8 cellular contexts compared by ENCODE assay signal in genomic region chr17:2137342-2138098, GRCh38.
DNase-seq lines count a peak whose midpoint lies in the region; ATAC-seq and TF ChIP-seq lines count a peak whose summit lies in the region.

No MANE protein-coding gene starts in this region.

- H3K9me3 Mint-ChIP-seq in stimulated activated memory B cell treated with anti-CD40 and anti-IgM and Interleukin-4, amounts not matched to agents 10 μg/mL and 1 μg/mL and 100 μg/mL, for 72 hours, result no peaks in the 10 kb centered on the region
- H3K9me3 Mint-ChIP-seq in activated CD4-positive, alpha-beta T cell treated with anti-CD3 and anti-CD28 coated beads, Interleukin-2, amount 10 ng/mL, durations not matched to agents 24 days and 14 days, result no peaks in the 10 kb centered on the region

- peak overlapping the region; percentile 47 for H3K27ac Mint-ChIP-seq in stimulated activated memory B cell treated with anti-CD40 and anti-IgM and Interleukin-4, amounts not matched to agents 10 μg/mL and 1 μg/mL and 100 μg/mL, for 72 hours
- no peak overlapping the region for H3K27ac Mint-ChIP-seq in activated CD4-positive, alpha-beta T cell treated with anti-CD3 and anti-CD28 coated beads, Interleukin-2, amount 10 ng/mL, durations not matched to agents 24 days and 14 days

- H3K4me3 Mint-ChIP-seq in stimulated activated memory B cell treated with anti-CD40 and anti-IgM and Interleukin-4, amounts not matched to agents 10 μg/mL and 1 μg/mL and 100 μg/mL, for 72 hours, result no peak overlapping the region
- H3K4me3 Mint-ChIP-seq in activated CD4-positive, alpha-beta T cell treated with anti-CD3 and anti-CD28 coated beads, Interleukin-2, amount 10 ng/mL, durations not matched to agents 24 days and 14 days, result no peak overlapping the region

- peak; percentile 45 for DNase-seq in ACHN
- peak; percentile 56 for DNase-seq in NOMO-1 treated with DMSO at 0.1 percent for 48 hours (lab: John Stamatoyannopoulos, UW; ENCODE audit: unreplicated experiment)
- DNase-seq in fibroblast of villous mesenchyme (ENCODE audit: low read depth), result peak; percentile 89
- no peak for DNase-seq in NCI-H2196 treated with DMSO at 0.1 percent for 48 hours (lab: John Stamatoyannopoulos, UW; ENCODE audit: unreplicated experiment)
- DNase-seq in activated CD4-positive, alpha-beta T cell treated with anti-CD3 and anti-CD28 coated beads, Interleukin-2, amount 10 ng/mL, durations not matched to agents 24 days and 14 days, result no peak

- H3K4me1 Mint-ChIP-seq in stimulated activated memory B cell treated with anti-CD40 and anti-IgM and Interleukin-4, amounts not matched to agents 10 μg/mL and 1 μg/mL and 100 μg/mL, for 72 hours, result peaks cover 17% of the 10 kb centered on the region
- peaks cover 19% of the 10 kb centered on the region for H3K4me1 Mint-ChIP-seq in activated CD4-positive, alpha-beta T cell treated with anti-CD3 and anti-CD28 coated beads, Interleukin-2, amount 10 ng/mL, durations not matched to agents 24 days and 14 days

- in situ Hi-C loops in ACHN (cut with HindIII; ENCODE audit: low pct_ligation_motif_present, low pct_unique_long_range_greater_than_20kb, low sequenced_read_pairs), result no loop called here

- ATAC-seq in GM19025 (IDR thresholded peaks at IDR 0.05; ENCODE audit: low read depth, unreplicated experiment) (peak; percentile 54), HG02763 (IDR thresholded peaks at IDR 0.05; ENCODE audit: unreplicated experiment) (no peak)
- ATAC-seq in stimulated activated memory B cell treated with anti-CD40 and anti-IgM and Interleukin-4, amounts not matched to agents 10 μg/mL and 1 μg/mL and 100 μg/mL, for 72 hours, result peak; percentile 90

- intact Hi-C loops in activated CD4-positive, alpha-beta T cell treated with anti-CD3 and anti-CD28 coated beads, Interleukin-2, amount 10 ng/mL, durations not matched to agents 24 days and 14 days (cut with micrococcal nuclease), result loop anchor here (5.0 kb wide), 1 partner anchor 35 kb away; no protein-coding TSS in a partner anchor

- no peaks in the 10 kb centered on the region for H3K36me3 Mint-ChIP-seq in stimulated activated memory B cell treated with anti-CD40 and anti-IgM and Interleukin-4, amounts not matched to agents 10 μg/mL and 1 μg/mL and 100 μg/mL, for 72 hours
- peaks cover 10% of the 10 kb centered on the region for H3K36me3 Mint-ChIP-seq in activated CD4-positive, alpha-beta T cell treated with anti-CD3 and anti-CD28 coated beads, Interleukin-2, amount 10 ng/mL, durations not matched to agents 24 days and 14 days (ENCODE audit: low read depth)

- no peaks in the 10 kb centered on the region for H3K27me3 Mint-ChIP-seq in stimulated activated memory B cell treated with anti-CD40 and anti-IgM and Interleukin-4, amounts not matched to agents 10 μg/mL and 1 μg/mL and 100 μg/mL, for 72 hours
- H3K27me3 Mint-ChIP-seq in activated CD4-positive, alpha-beta T cell treated with anti-CD3 and anti-CD28 coated beads, Interleukin-2, amount 10 ng/mL, durations not matched to agents 24 days and 14 days, result no peaks in the 10 kb centered on the region

- no peak overlapping the region for H3K4me3 ChIP-seq in fibroblast of villous mesenchyme (ENCODE audit: low read depth, low read length)

- TF ChIP-seq CTCF in fibroblast of villous mesenchyme (IDR thresholded peaks at IDR 0.05; ENCODE audit: insufficient read depth, low read depth, low read length), result no peak

Comparison
In these comparisons a context has a peak if more than half of its experiments do, and no peak if none do; other contexts are left out.
1. DNase-seq: peak in ACHN (single experiment), NOMO-1 treated with DMSO at 0.1 percent for 48 hours (single experiment) and fibroblast of villous mesenchyme (single experiment); none in NCI-H2196 treated with DMSO at 0.1 percent for 48 hours (single experiment) and activated CD4-positive, alpha-beta T cell treated with anti-CD3 and anti-CD28 coated beads, Interleukin-2, amount 10 ng/mL, durations not matched to agents 24 days and 14 days (single experiment).